ENCODE assay signal across 8 cellular contexts in the genomic region with DNA sequence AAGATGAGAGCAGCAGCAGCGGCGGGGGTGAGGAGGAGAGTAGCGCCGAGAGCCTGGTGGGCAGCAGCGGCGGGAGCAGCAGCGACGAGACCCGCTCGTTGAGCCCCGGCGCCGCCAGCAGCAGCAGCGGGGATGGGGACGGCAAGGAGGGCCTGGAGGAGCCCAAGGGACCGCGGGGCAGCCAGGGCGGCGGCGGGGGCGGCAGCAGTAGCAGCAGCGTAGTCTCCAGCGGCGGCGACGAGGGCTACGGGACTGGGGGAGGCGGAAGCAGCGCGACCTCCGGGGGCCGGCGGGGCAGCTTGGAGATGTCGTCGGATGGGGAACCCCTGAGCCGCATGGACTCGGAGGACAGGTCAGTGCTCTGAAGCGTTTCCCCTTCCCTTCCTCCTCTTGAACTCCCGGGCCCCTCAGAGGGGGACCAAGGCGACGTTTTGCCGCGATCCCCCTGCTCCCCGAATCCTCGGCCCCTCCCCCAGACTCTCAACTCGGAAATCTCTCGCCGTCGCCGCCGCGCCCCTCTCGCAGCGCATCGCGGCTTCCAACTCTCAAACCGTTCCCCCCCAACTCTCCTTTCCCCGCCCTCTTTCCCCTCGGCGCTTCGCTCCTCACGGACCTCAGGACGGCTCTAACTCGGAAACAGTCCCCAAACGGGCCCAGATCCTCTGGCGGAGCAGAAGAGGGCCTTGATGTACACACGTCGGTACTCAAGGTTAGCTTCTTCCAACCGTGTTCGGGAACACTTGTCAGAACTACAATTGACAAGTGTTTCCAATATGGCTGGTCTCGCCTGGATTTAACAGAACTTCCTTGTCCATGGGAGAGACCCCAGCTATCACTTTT. TPM values are rescaled to one million over a fixed set of nuclear protein-coding genes. Genes with fewer than 3 reads are reported as not detected.
DNase-seq lines count a peak whose midpoint lies in the region; ATAC-seq lines count a peak whose summit lies in the region.

No MANE protein-coding gene starts in this region.

- H3K4me3 Mint-ChIP-seq in activated CD8-positive, alpha-beta T cell treated with anti-CD3 and anti-CD28 coated beads, Interleukin-2, amount 10 ng/mL, durations not matched to agents 7 days and 5 days = peak overlapping the region; percentile 97
- H3K4me3 Mint-ChIP-seq in memory B cell = peak overlapping the region; percentile 99

- CTCF ChIA-PET in activated CD8-positive, alpha-beta T cell treated with anti-CD3 and anti-CD28 coated beads, Interleukin-2, amount 10 ng/mL, durations not matched to agents 7 days and 5 days (lab: Charles Lee) = no interaction called here

- no peaks in the 10 kb centered on the region for H3K9me3 Mint-ChIP-seq in activated CD8-positive, alpha-beta T cell treated with anti-CD3 and anti-CD28 coated beads, Interleukin-2, amount 10 ng/mL, durations not matched to agents 7 days and 5 days (ENCODE audit: insufficient read depth)
- H3K9me3 Mint-ChIP-seq in memory B cell = no peaks in the 10 kb centered on the region

- no peaks in the 10 kb centered on the region for H3K27me3 Mint-ChIP-seq in activated CD8-positive, alpha-beta T cell treated with anti-CD3 and anti-CD28 coated beads, Interleukin-2, amount 10 ng/mL, durations not matched to agents 7 days and 5 days (ENCODE audit: low read depth)
- no peaks in the 10 kb centered on the region for H3K27me3 Mint-ChIP-seq in memory B cell

- peak overlapping the region; percentile 97 for H3K27ac Mint-ChIP-seq in activated CD8-positive, alpha-beta T cell treated with anti-CD3 and anti-CD28 coated beads, Interleukin-2, amount 10 ng/mL, durations not matched to agents 7 days and 5 days
- peak overlapping the region; percentile 99 for H3K27ac Mint-ChIP-seq in memory B cell

- peaks cover 49% of the 10 kb centered on the region for H3K4me1 Mint-ChIP-seq in activated CD8-positive, alpha-beta T cell treated with anti-CD3 and anti-CD28 coated beads, Interleukin-2, amount 10 ng/mL, durations not matched to agents 7 days and 5 days (ENCODE audit: low read depth)
- H3K4me1 Mint-ChIP-seq in memory B cell = peaks cover 16% of the 10 kb centered on the region

- peaks cover 40% of the 10 kb centered on the region for H3K36me3 Mint-ChIP-seq in activated CD8-positive, alpha-beta T cell treated with anti-CD3 and anti-CD28 coated beads, Interleukin-2, amount 10 ng/mL, durations not matched to agents 7 days and 5 days (ENCODE audit: low read depth)
- H3K36me3 Mint-ChIP-seq in memory B cell = no peaks in the 10 kb centered on the region

- POLR2A ChIA-PET in activated CD8-positive, alpha-beta T cell treated with anti-CD3 and anti-CD28 coated beads, Interleukin-2, amount 10 ng/mL, durations not matched to agents 7 days and 5 days (lab: Charles Lee) = interaction anchor here (0.6 to 2.0 kb wide), 10 partner anchors 9 to 107 kb away, joined by 3 to 6 read pairs (median 3); no protein-coding TSS in a partner anchor

- ATAC-seq in HG02852 (IDR thresholded peaks at IDR 0.05; ENCODE audit: unreplicated experiment) (peak; percentile 36), memory B cell (ENCODE audit: low read depth) (peak; percentile 24)
- peak; percentile 48 for ATAC-seq in activated CD8-positive, alpha-beta T cell treated with anti-CD3 and anti-CD28 coated beads, Interleukin-2, amount 10 ng/mL, durations not matched to agents 7 days and 5 days

- peak; percentile 73 for DNase-seq in NCI-H2196 (lab: John Stamatoyannopoulos, UW; ENCODE audit: unreplicated experiment)
- no peak for DNase-seq in NCI-H2196 treated with DMSO at 0.1 percent for 48 hours (lab: John Stamatoyannopoulos, UW; ENCODE audit: unreplicated experiment)
- DNase-seq in NCI-H2171 (lab: John Stamatoyannopoulos, UW) = peak; percentile 15
- DNase-seq in activated CD8-positive, alpha-beta T cell treated with anti-CD3 and anti-CD28 coated beads, Interleukin-2, amount 10 ng/mL, durations not matched to agents 7 days and 5 days = peak; percentile 73
- DNase-seq in effector CD4-positive, alpha-beta T cell = peak; percentile 36
- peak; percentile 21 to 56 for DNase-seq in memory B cell (ENCODE audit: low spot score in 2 of 2)
- DNase-seq in stimulated activated CD8-positive, alpha-beta memory T cell treated with anti-CD3 and anti-CD28 coated beads, Interleukin-12 subunit alpha, Interleukin-12 subunit beta, amount 100 ng/mL, for 24 hours (ENCODE audit: extremely low read depth) = peak; percentile 44

RNA-seq across cellular contexts. Expression of a gene that starts 0.9 kb away (rescaled TPM):
- total RNA-seq in activated CD8-positive, alpha-beta T cell treated with anti-CD3 and anti-CD28 coated beads, Interleukin-2, amount 10 ng/mL, durations not matched to agents 7 days and 5 days = 10 to 100 TPM; 57.3 to 57.4 TPM
